8 cellular contexts compared by ENCODE assay signal in genomic region chr22:28791841-28792490, GRCh38. TPM values are rescaled to one million over a fixed set of nuclear protein-coding genes. Genes with fewer than 3 reads are reported as not detected.
DNase-seq lines count a peak whose midpoint lies in the region; ATAC-seq and TF ChIP-seq lines count a peak whose summit lies in the region.

No MANE protein-coding gene starts in this region.

- H3K27ac Mint-ChIP-seq in immature natural killer cell, result peak overlapping the region; percentile 66 to 92 (median 86)

- no peaks in the 10 kb centered on the region for H3K27me3 ChIP-seq in uterus

- peaks cover 0 to 3% (median 2%) of the 10 kb centered on the region in 3 donors for H3K27me3 Mint-ChIP-seq in immature natural killer cell (ENCODE audit: low read depth in 3 of 3)

- H3K4me1 ChIP-seq in uterus, result peaks cover 0 to 10% of the 10 kb centered on the region in 2 donors

- no peak overlapping the region for H3K4me3 ChIP-seq in coronary artery
- no peak overlapping the region for H3K4me3 ChIP-seq in uterus

- H3K9me3 ChIP-seq in uterus, result no peaks in the 10 kb centered on the region

- H3K36me3 ChIP-seq in uterus, result no peaks in the 10 kb centered on the region

- peak overlapping the region; percentile 29 to 82 (median 45) for H3K4me3 Mint-ChIP-seq in immature natural killer cell

- TF ChIP-seq CTCF in coronary artery (IDR thresholded peaks at IDR 0.05) (no peak), uterus (IDR thresholded peaks at IDR 0.05) (no peak)

- H3K27ac ChIP-seq in coronary artery (no peak overlapping the region), uterus (no peak overlapping the region)

- no peaks in the 10 kb centered on the region for H3K9me3 Mint-ChIP-seq in immature natural killer cell

- ATAC-seq in GM18498 (IDR thresholded peaks at IDR 0.05; ENCODE audit: unreplicated experiment) (peak; percentile 72), GM21576 (IDR thresholded peaks at IDR 0.05; ENCODE audit: unreplicated experiment) (peak; percentile 50)

- peak; percentile 21 to 68 for DNase-seq in NCI-H2081 (lab: John Stamatoyannopoulos, UW)
- DNase-seq in immature natural killer cell, result no peak
- DNase-seq in coronary artery (ENCODE audit: low spot score), result no peak
- DNase-seq in uterus, result no peak
- no peak for DNase-seq in RKO (ENCODE audit: low spot score)
- no peak for DNase-seq in SKM-1 treated with dmso at 0.1 percent for 144 hours (lab: John Stamatoyannopoulos, UW; ENCODE audit: unreplicated experiment)

- peaks cover 23 to 41% (median 31%) of the 10 kb centered on the region in 3 donors for H3K36me3 Mint-ChIP-seq in immature natural killer cell

- H3K4me1 Mint-ChIP-seq in immature natural killer cell, result peaks cover 72 to 95% of the 10 kb centered on the region in 2 donors

- intact Hi-C loops in uterus (cut with DNase I; ENCODE audit: low total_unique reads), result no loop called here

- TF ChIP-seq POLR2A in uterus (IDR thresholded peaks at IDR 0.05), result no peak

RNA-seq across cellular contexts. Expression of gene XBP1, which starts 8.4 kb away (rescaled TPM):
- 1,000 to 10,000 TPM in 1 of 3 donors, 100 to 1,000 TPM in 2; 600 to 1,153 (median 962) TPM for polyA plus RNA-seq in immature natural killer cell
- total RNA-seq in uterus, result 100 to 1,000 TPM in 3 of 4 donors, 10 to 100 TPM in 1; 64.0 to 231 (median 163) TPM

RNA-seq across cellular contexts. Expression of gene CCDC117, which starts 19.5 kb away (rescaled TPM):
- polyA plus RNA-seq in immature natural killer cell, result 10 to 100 TPM; 13.7 to 21.4 (median 14.7) TPM
- 10 to 100 TPM; 13.8 to 49.8 (median 19.5) TPM for total RNA-seq in uterus

RNA-seq across cellular contexts. Expression of gene HSCB, which starts 50.1 kb away (rescaled TPM):
- 10 to 100 TPM; 32.5 to 36.3 (median 35.8) TPM for polyA plus RNA-seq in immature natural killer cell
- 10 to 100 TPM; 13.6 to 52.4 (median 15.9) TPM for total RNA-seq in uterus

RNA-seq across cellular contexts. Expression of gene CHEK2, which starts 50.3 kb away (rescaled TPM):
- polyA plus RNA-seq in immature natural killer cell, result 10 to 100 TPM in 1 of 3 donors, 1 to 10 TPM in 2; 6.2 to 10.6 (median 9.6) TPM
- 10 to 100 TPM in 1 of 4 donors, 1 to 10 TPM in 1, under 1 TPM in 1, not detected in 1; 0.26 to 14.5 (median 8.4) TPM for total RNA-seq in uterus

Comparison
In these comparisons a context has a peak if more than half of its experiments do, and no peak if none do; other contexts are left out.
1. DNase-seq: peak in NCI-H2081 (2 of 2); none in immature natural killer cell (0 of 3), coronary artery (single experiment), uterus (0 of 2), RKO (single experiment) and SKM-1 treated with dmso at 0.1 percent for 144 hours (single experiment).